ENCODE assay signal across 8 cellular contexts in the genomic region with DNA sequence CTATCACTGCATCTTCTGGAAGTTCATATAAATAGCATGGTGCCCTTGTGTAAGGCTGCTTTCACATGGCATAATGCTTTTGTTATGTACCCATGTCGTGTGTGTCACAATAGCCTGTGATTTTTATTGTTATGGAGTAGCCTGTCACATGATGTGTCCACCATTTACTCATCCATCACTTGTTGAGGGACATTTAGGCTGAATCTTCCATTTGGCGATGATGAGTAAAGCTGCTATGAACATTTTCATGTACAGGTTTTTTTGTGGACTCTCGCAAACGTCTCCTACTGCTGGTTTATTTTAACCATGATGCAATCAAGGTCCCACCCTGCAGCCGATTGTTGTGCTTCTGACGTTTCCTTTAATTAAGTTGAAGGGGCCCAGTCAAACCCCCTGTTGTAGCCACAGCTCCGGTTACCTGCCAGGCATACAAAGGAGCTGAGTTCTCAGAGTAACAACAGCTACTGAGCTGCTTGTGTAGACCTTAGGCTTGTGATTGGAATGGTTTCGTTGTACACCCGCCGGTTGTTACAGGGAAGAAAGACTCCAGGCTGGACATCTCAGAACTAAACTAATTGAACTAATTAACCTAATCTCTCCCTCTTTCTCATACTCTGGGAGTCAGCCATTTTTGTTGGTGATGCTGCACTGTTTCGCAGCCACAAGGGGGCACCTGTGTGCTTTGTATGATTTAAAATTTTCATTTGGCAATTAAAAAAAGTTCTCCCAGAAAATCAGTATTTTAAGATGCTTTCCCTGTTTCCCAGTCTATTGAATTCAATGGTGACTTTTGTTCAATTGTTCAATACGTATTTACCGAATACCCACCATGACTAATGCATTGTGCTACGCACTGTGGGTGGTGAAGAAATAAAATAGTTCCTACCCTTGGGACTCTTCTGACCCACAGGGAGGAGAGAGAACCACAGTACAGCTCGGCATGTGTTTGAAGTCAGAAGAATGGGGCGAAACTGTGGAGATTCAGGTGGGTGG.
DNase-seq lines count a peak whose midpoint lies in the region; ATAC-seq, FAIRE-seq and TF ChIP-seq lines count a peak whose summit lies in the region.

No MANE protein-coding gene starts in this region.

- H3K27ac ChIP-seq in RWPE1: no peak overlapping the region
- no peak overlapping the region for H3K27ac ChIP-seq in small intestine (ENCODE audit: low read depth in 1 of 2, low read length in 1 of 2)

- H3K9me3 Mint-ChIP-seq in activated T-helper 17 cell treated with anti-CD3 and anti-CD28 coated beads, Interleukin-2, amount 50 U/mL, for 72 hours: no peaks in the 10 kb centered on the region

- DNase-seq in COLO829 (ENCODE audit: low spot score) (peak; percentile 64), HTR-8/SVneo (ENCODE audit: insufficient read length, low spot score) (peak; percentile 44), RWPE1 (ENCODE audit: low spot score) (peak; percentile 50), amniotic epithelial cell (ENCODE audit: low read depth) (peak; percentile 36), hepatic stellate cell (ENCODE audit: low spot score) (peak; percentile 52), small intestine (peak; percentile 50)

- CTCF ChIA-PET in RWPE1 (lab: Yijun Ruan, JAX): interaction anchor here (0.6 to 2.6 kb wide), 13 partner anchors 133 to 768 kb away, joined by 3 to 16 read pairs (median 3); no protein-coding TSS in a partner anchor

- POLR2A ChIA-PET in RWPE1 (lab: Yijun Ruan, JAX; ENCODE audit: low non-redundant PET): no interaction called here

- no peaks in the 10 kb centered on the region for H3K9me3 ChIP-seq in small intestine (ENCODE audit: control insufficient read depth, low read depth)

- ATAC-seq in activated T-helper 17 cell treated with anti-CD3 and anti-CD28 coated beads, Interleukin-2, amount 50 U/mL, for 72 hours (replicated peaks): no peak
- no peak for ATAC-seq in HG02798 (IDR thresholded peaks at IDR 0.05; ENCODE audit: poor library complexity, unreplicated experiment)

- H3K27me3 ChIP-seq in small intestine (ENCODE audit: control insufficient read depth in 2 of 2, insufficient read depth in 2 of 2, low read length in 2 of 2): no peaks in the 10 kb centered on the region

- H3K36me3 Mint-ChIP-seq in activated T-helper 17 cell treated with anti-CD3 and anti-CD28 coated beads, Interleukin-2, amount 50 U/mL, for 72 hours (ENCODE audit: low read depth): no peaks in the 10 kb centered on the region

- no peak overlapping the region for H3K4me3 ChIP-seq in small intestine (ENCODE audit: low read depth in 1 of 2, low read length in 2 of 2)

- H3K27ac Mint-ChIP-seq in activated T-helper 17 cell treated with anti-CD3 and anti-CD28 coated beads, Interleukin-2, amount 50 U/mL, for 72 hours: no peak overlapping the region

- no peak overlapping the region for H3K4me3 Mint-ChIP-seq in activated T-helper 17 cell treated with anti-CD3 and anti-CD28 coated beads, Interleukin-2, amount 50 U/mL, for 72 hours

- peaks cover 9% of the 10 kb centered on the region for H3K27me3 Mint-ChIP-seq in activated T-helper 17 cell treated with anti-CD3 and anti-CD28 coated beads, Interleukin-2, amount 50 U/mL, for 72 hours

- TF ChIP-seq CTCF in RWPE1 (conservative IDR thresholded peaks at IDR 0.05; ENCODE audit: low read depth): peak; percentile 90

- no peaks in the 10 kb centered on the region for H3K4me1 Mint-ChIP-seq in activated T-helper 17 cell treated with anti-CD3 and anti-CD28 coated beads, Interleukin-2, amount 50 U/mL, for 72 hours

- FAIRE-seq in HTR-8/SVneo (lab: Jason Lieb, UNC): peak; percentile 66
- FAIRE-seq in small intestine (lab: Jason Lieb, UNC): no peak

- no peaks in the 10 kb centered on the region for H3K36me3 ChIP-seq in small intestine (ENCODE audit: control insufficient read depth in 2 of 2, insufficient read depth in 2 of 2, low read length in 2 of 2)

- 41 to 44% (median 44%) methylated on average over 16 of the region's 16 CpGs for WGBS in small intestine, 3 donors

- H3K4me1 ChIP-seq in small intestine (ENCODE audit: control insufficient read depth in 2 of 2, insufficient read depth in 1 of 2, low read depth in 1 of 2, low read length in 1 of 2): no peaks in the 10 kb centered on the region
